8 cellular contexts compared by ENCODE assay signal in the genomic region with DNA sequence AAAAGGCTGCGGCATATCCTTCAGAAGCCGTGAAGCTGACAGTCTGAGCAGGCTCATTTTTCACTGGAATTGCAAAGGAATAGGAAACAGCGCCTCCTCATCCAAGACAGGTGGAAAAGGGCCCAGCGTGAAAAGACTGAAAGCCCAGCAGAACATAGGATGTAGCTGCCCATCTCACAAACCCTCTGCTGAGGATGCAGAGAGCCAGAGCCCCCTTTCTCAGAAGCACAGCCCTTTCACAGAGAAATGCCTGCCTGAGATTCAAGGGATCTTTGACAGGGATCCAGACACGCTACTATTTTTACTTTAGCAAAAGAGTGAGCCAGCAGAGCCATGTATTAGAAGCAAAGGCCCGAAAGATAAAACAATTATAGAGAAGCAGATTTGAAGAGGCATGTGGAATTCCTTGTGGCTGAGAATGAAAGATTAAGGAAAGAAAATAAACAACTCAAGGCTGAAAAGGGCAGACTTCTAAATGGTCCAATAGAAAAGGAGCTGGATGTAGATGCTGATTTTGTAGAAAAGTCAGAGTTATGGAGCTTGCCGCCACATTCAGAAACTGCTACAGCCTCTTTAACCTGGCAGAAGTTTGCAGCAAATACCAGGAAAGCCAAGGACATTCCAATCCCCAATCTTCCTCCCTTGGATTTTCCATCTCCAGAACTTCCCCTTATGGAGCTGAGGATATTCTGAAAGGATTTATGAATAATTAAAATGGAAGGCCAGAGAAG. TPM values are rescaled to one million over a fixed set of nuclear protein-coding genes. Genes with fewer than 3 reads are reported as not detected.
DNase-seq lines count a peak whose midpoint lies in the region; ATAC-seq lines count a peak whose summit lies in the region.

No MANE protein-coding gene starts in this region.

- H3K4me3 ChIP-seq in mesodermal cell (ENCODE audit: extremely low read depth, insufficient read depth, low read length, poor library complexity, severe bottlenecking), result no peak overlapping the region

- peaks cover 7% of the 10 kb centered on the region for H3K4me1 ChIP-seq in mesodermal cell (ENCODE audit: control insufficient read depth, insufficient read depth, low read length, poor library complexity, severe bottlenecking)

- H3K9me3 Mint-ChIP-seq in stimulated activated naive CD8-positive, alpha-beta T cell treated with anti-CD3 and anti-CD28 coated beads, Interleukin-15, Interleukin-2, amounts not matched to agents 100 ng/mL and 50 ng/mL, for 24 hours, result no peaks in the 10 kb centered on the region

- H3K4me1 Mint-ChIP-seq in stimulated activated naive CD8-positive, alpha-beta T cell treated with anti-CD3 and anti-CD28 coated beads, Interleukin-15, Interleukin-2, amounts not matched to agents 100 ng/mL and 50 ng/mL, for 24 hours (ENCODE audit: low read depth), result peaks cover 56% of the 10 kb centered on the region

- H3K27ac Mint-ChIP-seq in stimulated activated naive CD8-positive, alpha-beta T cell treated with anti-CD3 and anti-CD28 coated beads, Interleukin-15, Interleukin-2, amounts not matched to agents 100 ng/mL and 50 ng/mL, for 24 hours, result peak overlapping the region; percentile 79

- DNase-seq in stimulated activated naive CD8-positive, alpha-beta T cell treated with anti-CD3 and anti-CD28 coated beads, Interleukin-15, Interleukin-2, amounts not matched to agents 100 U/mL and 50 U/mL, for 24 hours, result no peak
- peak; percentile 61 for DNase-seq in cerebellum (ENCODE audit: low spot score)
- no peak for DNase-seq in COLO829 (ENCODE audit: low spot score)
- DNase-seq in KG1 (lab: John Stamatoyannopoulos, UW), result no peak
- no peak for DNase-seq in T1000 (lab: John Stamatoyannopoulos, UW)
- DNase-seq in stimulated activated CD4-positive, alpha-beta T cell treated with anti-CD3 and anti-CD28 coated beads, Interleukin-1b, Interleukin-23, amount 100 ng/mL, for 48 hours, result no peak

- peak overlapping the region; percentile 16 for H3K27ac ChIP-seq in mesodermal cell (ENCODE audit: low read depth, low read length, severe bottlenecking)

- peak overlapping the region; percentile 30 for H3K4me3 Mint-ChIP-seq in stimulated activated naive CD8-positive, alpha-beta T cell treated with anti-CD3 and anti-CD28 coated beads, Interleukin-15, Interleukin-2, amounts not matched to agents 100 ng/mL and 50 ng/mL, for 24 hours

- H3K36me3 ChIP-seq in mesodermal cell (ENCODE audit: control insufficient read depth, insufficient read depth, low read length), result peaks cover 79% of the 10 kb centered on the region

- no peak for ATAC-seq in stimulated activated naive CD8-positive, alpha-beta T cell treated with anti-CD3 and anti-CD28 coated beads, Interleukin-15, Interleukin-2, amounts not matched to agents 100 U/mL and 50 U/mL, for 24 hours

- H3K36me3 Mint-ChIP-seq in stimulated activated naive CD8-positive, alpha-beta T cell treated with anti-CD3 and anti-CD28 coated beads, Interleukin-15, Interleukin-2, amounts not matched to agents 100 ng/mL and 50 ng/mL, for 24 hours (ENCODE audit: low read depth), result peaks cover 86% of the 10 kb centered on the region

- no peaks in the 10 kb centered on the region for H3K9me3 ChIP-seq in mesodermal cell (ENCODE audit: control insufficient read depth, low read length)

- no peaks in the 10 kb centered on the region for H3K27me3 Mint-ChIP-seq in stimulated activated naive CD8-positive, alpha-beta T cell treated with anti-CD3 and anti-CD28 coated beads, Interleukin-15, Interleukin-2, amounts not matched to agents 100 ng/mL and 50 ng/mL, for 24 hours

- WGBS in mesodermal cell (ENCODE audit: insufficient coverage in 2 of 2), 2 experiments, result 82 to 96% methylated on average over 4 to 5 of the region's 7 CpGs

RNA-seq across cellular contexts. Expression of gene GDI2, which starts 36.9 kb away (rescaled TPM):
- total RNA-seq in cerebellum, result 212 TPM
- 283 TPM for polyA plus RNA-seq in mesodermal cell (2013, experiment 1 of 2)
- polyA plus RNA-seq in mesodermal cell (2013, experiment 2 of 2), result 307 TPM
